In genomic region chr1:39979654-39980053, GRCh38 we compare ENCODE assay signal across 1 cellular context.
TF ChIP-seq lines count a peak whose summit lies in the region.

No MANE protein-coding gene starts in this region.

TF ChIP-seq in GM23338, 12 proteins besides CTCF, POLR2A, EP300 and RAD21 (continued from another document):
- peak; percentile 63 for TF ChIP-seq ZNF462 (CRISPR knock-in tag; IDR thresholded peaks at IDR 0.05)
